In the genomic region with DNA sequence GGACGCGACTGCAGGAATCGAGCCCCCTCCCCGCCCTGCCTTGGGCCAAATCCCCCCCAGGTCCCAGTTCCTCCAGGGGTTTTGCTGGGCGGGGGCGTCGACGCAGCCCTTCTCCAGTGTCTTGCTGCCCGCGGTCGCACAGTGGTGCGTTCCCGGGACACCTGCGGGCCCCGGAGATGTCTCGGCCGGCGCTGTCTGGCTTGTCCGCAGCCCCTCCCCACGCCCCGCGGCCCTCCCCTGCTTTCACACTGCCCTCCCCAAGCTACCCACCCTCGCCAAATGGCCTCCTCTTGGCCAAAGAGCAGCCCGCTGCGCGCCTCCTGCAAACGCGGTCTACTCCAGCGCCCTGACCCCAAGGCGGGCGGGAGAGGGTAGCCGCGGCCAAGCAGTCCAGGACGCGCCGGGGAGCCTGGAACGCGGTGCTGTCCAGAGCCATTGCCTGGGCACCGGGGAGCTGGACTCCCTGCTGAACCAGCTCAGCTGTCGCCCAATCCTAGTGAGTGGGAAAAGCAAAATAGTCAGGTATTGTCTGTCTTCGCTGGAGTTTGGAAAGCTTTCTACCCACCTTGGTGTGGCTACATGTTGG, we compare ENCODE assay signal across 11 cellular contexts. TPM values are rescaled to one million over a fixed set of nuclear protein-coding genes. Genes with fewer than 3 reads are reported as not detected.
DNase-seq lines count a peak whose midpoint lies in the region; ATAC-seq and FAIRE-seq lines count a peak whose summit lies in the region.
"Had no signal": no experiment of that assay in that cellular context is flagged by ENCODE, and none has a peak within 500 bp of the region (broad histone marks: within the 10 kb centered on the region; RNA-seq: fewer than 3 reads in every experiment).

No MANE protein-coding gene starts in this region.

- no peak overlapping the region for H3K27ac ChIP-seq in iPS-18a (ENCODE audit: low read length)

- peak overlapping the region; percentile 34 for H3K4me3 Mint-ChIP-seq in stimulated activated effector memory CD8-positive, alpha-beta T cell treated with anti-CD3 and anti-CD28 coated beads, Interleukin-12 subunit alpha, Interleukin-12 subunit beta, amount 100 ng/mL, for 72 hours

- H3K9me3 Mint-ChIP-seq in stimulated activated effector memory CD8-positive, alpha-beta T cell treated with anti-CD3 and anti-CD28 coated beads, Interleukin-12 subunit alpha, Interleukin-12 subunit beta, amount 100 ng/mL, for 72 hours: no peaks in the 10 kb centered on the region

- no peak overlapping the region for H3K27ac Mint-ChIP-seq in stimulated activated effector memory CD8-positive, alpha-beta T cell treated with anti-CD3 and anti-CD28 coated beads, Interleukin-12 subunit alpha, Interleukin-12 subunit beta, amount 100 ng/mL, for 72 hours

- H3K27me3 ChIP-seq in H7 (ENCODE audit: control insufficient read depth, insufficient read depth, low read length): peaks cover 47% of the 10 kb centered on the region
- peaks cover 42% of the 10 kb centered on the region for H3K27me3 ChIP-seq in iPS-18a (ENCODE audit: control insufficient read depth, insufficient read depth, low read length)

- peaks cover 7% of the 10 kb centered on the region for H3K4me1 Mint-ChIP-seq in stimulated activated effector memory CD8-positive, alpha-beta T cell treated with anti-CD3 and anti-CD28 coated beads, Interleukin-12 subunit alpha, Interleukin-12 subunit beta, amount 100 ng/mL, for 72 hours

- H3K36me3 Mint-ChIP-seq in stimulated activated effector memory CD8-positive, alpha-beta T cell treated with anti-CD3 and anti-CD28 coated beads, Interleukin-12 subunit alpha, Interleukin-12 subunit beta, amount 100 ng/mL, for 72 hours: no peaks in the 10 kb centered on the region

- no peak for ATAC-seq in stimulated activated effector memory CD8-positive, alpha-beta T cell treated with anti-CD3 and anti-CD28 coated beads, Interleukin-12 subunit alpha, Interleukin-12 subunit beta, amount 100 ng/mL, for 72 hours
- ATAC-seq in GM21576 (IDR thresholded peaks at IDR 0.05; ENCODE audit: unreplicated experiment): no peak

- H3K4me1 ChIP-seq in iPS-18a (ENCODE audit: control insufficient read depth, low read depth, low read length): peaks cover 37% of the 10 kb centered on the region

- H3K9me3 ChIP-seq in iPS-18a (ENCODE audit: control insufficient read depth, low read depth, low read length): no peaks in the 10 kb centered on the region

- peak overlapping the region; percentile 36 for H3K9ac ChIP-seq in iPS-18a (ENCODE audit: low read length)

- peak overlapping the region; percentile 60 for H3K4me3 ChIP-seq in H7 (ENCODE audit: insufficient read depth, low read depth, low read length)
- peak overlapping the region; percentile 87 for H3K4me3 ChIP-seq in iPS-18a (ENCODE audit: low read length)

- no peak for FAIRE-seq in HTR-8/SVneo (lab: Jason Lieb, UNC)

- DNase-seq in H7: peak; percentile 69
- DNase-seq in astrocyte of the hippocampus (ENCODE audit: low read depth, low spot score): peak; percentile 42
- DNase-seq in stimulated activated effector memory CD8-positive, alpha-beta T cell treated with anti-CD3 and anti-CD28 coated beads, Interleukin-12 subunit alpha, Interleukin-12 subunit beta, amount 100 ng/mL, for 72 hours (ENCODE audit: low spot score in 2 of 2): no peak
- DNase-seq in NCI-H2081 treated with DMSO at 0.1 percent for 48 hours (lab: John Stamatoyannopoulos, UW): no peak
- no peak for DNase-seq in SKM-1 treated with dmso at 0.1 percent for 144 hours (lab: John Stamatoyannopoulos, UW; ENCODE audit: unreplicated experiment)
- no peak for DNase-seq in HTR-8/SVneo (ENCODE audit: insufficient read length, low spot score)
- DNase-seq: GOT3, Kasumi-1, SHP77 treated with DMSO at 0.1 percent for 48 hours had no signal

- H3K36me3 ChIP-seq in H7 (replicated peaks; ENCODE audit: control insufficient read depth, insufficient read depth, low read length) (no peaks in the 10 kb centered on the region), iPS-18a (ENCODE audit: control insufficient read depth, low read depth, low read length) (no peaks in the 10 kb centered on the region)

RNA-seq across cellular contexts. Expression of a gene that starts 1.1 kb away (rescaled TPM):
- total RNA-seq in H7 (2014; rRNA removed; shearing (Covaris generic)): 25.3 and 28.5 TPM in 2 replicates

Comparison
In these comparisons a context has a peak if more than half of its experiments do, and no peak if none do; other contexts are left out.
1. DNase-seq: peak in H7 (single experiment) and astrocyte of the hippocampus (single experiment); none in stimulated activated effector memory CD8-positive, alpha-beta T cell treated with anti-CD3 and anti-CD28 coated beads, Interleukin-12 subunit alpha, Interleukin-12 subunit beta, amount 100 ng/mL, for 72 hours (0 of 2), NCI-H2081 treated with DMSO at 0.1 percent for 48 hours (single experiment), SKM-1 treated with dmso at 0.1 percent for 144 hours (single experiment) and HTR-8/SVneo (single experiment).